ENCODE assay signal across 9 cellular contexts in genomic region chr12:54215990-54216579, GRCh38. TPM values are rescaled to one million over a fixed set of nuclear protein-coding genes. Genes with fewer than 3 reads are reported as not detected.
DNase-seq lines count a peak whose midpoint lies in the region; ATAC-seq, FAIRE-seq and TF ChIP-seq lines count a peak whose summit lies in the region.
"Had no signal": no experiment of that assay in that cellular context is flagged by ENCODE, and none has a peak within 500 bp of the region (broad histone marks: within the 10 kb centered on the region; RNA-seq: fewer than 3 reads in every experiment).

No MANE protein-coding gene starts in this region.

- H3K4me2 ChIP-seq in GM12878 (ENCODE audit: control insufficient read depth, insufficient read depth) (peak overlapping the region; percentile 98), skeletal muscle satellite cell (ENCODE audit: low read length) (peak overlapping the region; percentile 11)

- no peaks in the 10 kb centered on the region for H3K79me2 ChIP-seq in GM12878 (ENCODE audit: control insufficient read depth, insufficient read depth, low read length)

- H3K27ac ChIP-seq in Panc1 (ENCODE audit: low read length): peak overlapping the region; percentile 60
- peak overlapping the region; percentile 13; the same call in 1 of the 2 replicates for H3K27ac ChIP-seq in GM12878 (ENCODE audit: control insufficient read depth, insufficient read depth)
- H3K27ac ChIP-seq: SJSA1 had no signal

- H3K4me1 ChIP-seq in Panc1 (ENCODE audit: control insufficient read depth, insufficient read depth, low read length) (peaks cover 12% of the 10 kb centered on the region), GM12878 (ENCODE audit: control insufficient read depth, insufficient read depth, low read length) (peaks cover 33% of the 10 kb centered on the region), skeletal muscle satellite cell (ENCODE audit: control insufficient read depth, insufficient read depth, low read length) (peaks cover 24% of the 10 kb centered on the region)

- CTCF ChIA-PET in Panc1 (lab: Charles Lee) (interaction anchor here (0.7 to 1.0 kb wide), 8 partner anchors 8 to 708 kb away, joined by 3 to 7 read pairs (median 4); partner anchors contain the start of genes COPZ1, HOXC10 and HOXC4), GM12878 (lab: Yijun Ruan, JAX) (interaction anchor here (0.6 to 5.1 kb wide), 55 partner anchors 8 to 470 kb away, joined by 3 to 63 read pairs (median 5); partner anchors contain the start of genes CBX5, COPZ1, HNRNPA1 and HOXC10)

- TF ChIP-seq CTCF in GM12875 (IDR thresholded peaks at IDR 0.05; ENCODE audit: borderline replicate concordance, insufficient read depth, low read depth, low read length): no peak
- TF ChIP-seq CTCF in Panc1 (IDR thresholded peaks at IDR 0.05): no peak
- no peak for TF ChIP-seq CTCF in GM12878 (IDR thresholded peaks at IDR 0.05 in 2 of 3, conservative IDR thresholded peaks at IDR 0.05 in 1 of 3; ENCODE audit: control insufficient read depth in 2 of 3, extremely low read depth in 1 of 3, insufficient read depth in 1 of 3, low read depth in 3 of 3, low read length in 3 of 3)

- POLR2A ChIA-PET in Panc1 (lab: Charles Lee): interaction anchor here (0.6 kb wide), 1 partner anchor 44 kb away, joined by 3 read pairs; no protein-coding TSS in a partner anchor
- POLR2A ChIA-PET in GM12878 (lab: Charles Lee): interaction anchor here (1.2 to 1.6 kb wide), 3 partner anchors 64 to 164 kb away, joined by 3 to 6 read pairs (median 5); partner anchors contain the start of genes CBX5, COPZ1 and HNRNPA1

- H3K9ac ChIP-seq in GM12878 (ENCODE audit: control insufficient read depth, insufficient read depth, low read length): peak overlapping the region; percentile 32; the same call in 1 of the 2 replicates
- no peak overlapping the region for H3K9ac ChIP-seq in skeletal muscle satellite cell (ENCODE audit: low read depth, low read length)

- H3K27me3 ChIP-seq in Panc1 (ENCODE audit: control insufficient read depth, insufficient read depth, low read length) (no peaks in the 10 kb centered on the region), GM12878 (replicated peaks in 1 of 2; ENCODE audit: control insufficient read depth in 2 of 2, insufficient read depth in 2 of 2, low read length in 1 of 2) (peaks cover 0 to 1% of the 10 kb centered on the region in 2 experiments; a peak in 1 of 4 replicates), skeletal muscle satellite cell (ENCODE audit: control insufficient read depth, insufficient read depth, low read length) (no peaks in the 10 kb centered on the region)
- H3K27me3 ChIP-seq: SJSA1 had no signal

- in situ Hi-C loops in Panc1 (cut with HindIII; ENCODE audit: low pct_unique_long_range_greater_than_20kb, low sequenced_read_pairs) (no loop called here), GM12878 (cut with MboI) (loop anchor here (5.0 kb wide), 1 partner anchor 146 kb away; the partner anchor contains the start of gene GPR84)

- no peak for TF ChIP-seq RAD21 in GM12878 (IDR thresholded peaks at IDR 0.05; ENCODE audit: insufficient read depth, low read depth, low read length)

- DNase-seq in Panc1 (ENCODE audit: low read depth, low spot score) (no peak), GM12878 (ENCODE audit: low read depth, low spot score) (no peak), T1000 (lab: John Stamatoyannopoulos, UW) (no peak), cerebellum (ENCODE audit: low spot score) (no peak), NCI-H226 (no peak), COR-L47 (lab: John Stamatoyannopoulos, UW) (no peak)

- H3K36me3 ChIP-seq in Panc1 (ENCODE audit: control insufficient read depth, insufficient read depth, low read length) (no peaks in the 10 kb centered on the region), GM12878 (ENCODE audit: control insufficient read depth in 2 of 2, insufficient read depth in 2 of 2, low read length in 1 of 2) (no peaks in the 10 kb centered on the region), skeletal muscle satellite cell (ENCODE audit: insufficient read depth, low read length) (no peaks in the 10 kb centered on the region)
- H3K36me3 ChIP-seq: SJSA1 had no signal

- no peak for FAIRE-seq in GM12878 (lab: Jason Lieb, UNC)

- peak overlapping the region; percentile 7 for H3K4me3 ChIP-seq in GM12875 (ENCODE audit: low read depth, low read length)
- H3K4me3 ChIP-seq in Panc1 (ENCODE audit: low read depth in 2 of 2, low read length in 2 of 2): peak overlapping the region; percentile 33 to 49
- peak overlapping the region; percentile 71 for H3K4me3 ChIP-seq in GM12878
- no peak overlapping the region for H3K4me3 ChIP-seq in skeletal muscle satellite cell (ENCODE audit: low read length)

- SMC1A ChIA-PET in GM12878 (lab: Charles Lee; ENCODE audit: uncharacterized antibody, unreplicated experiment): interaction anchor here (0.5 to 2.4 kb wide), 29 partner anchors 8 to 463 kb away, joined by 3 to 10 read pairs (median 4); partner anchors contain the start of genes COPZ1, HOXC10 and HOXC5

- no peak for TF ChIP-seq POLR2A in GM12878 (IDR thresholded peaks at IDR 0.05; ENCODE audit: low read depth, low read length)

- RAD21 ChIA-PET in GM12878 (lab: Charles Lee; ENCODE audit: unreplicated experiment): interaction anchor here (0.7 to 2.4 kb wide), 23 partner anchors 9 to 417 kb away, joined by 3 to 13 read pairs (median 3); partner anchors contain the start of genes CBX5, COPZ1, HOXC10 and HOXC4

- no peaks in the 10 kb centered on the region for H4K20me1 ChIP-seq in GM12878 (ENCODE audit: control insufficient read depth, insufficient read depth)

- no peaks in the 10 kb centered on the region for H3K9me3 ChIP-seq in Panc1 (ENCODE audit: control insufficient read depth, insufficient read depth, low read depth, low read length)
- H3K9me3 ChIP-seq in GM12878 (replicated peaks; ENCODE audit: control insufficient read depth, insufficient read depth, low read length): no peaks in the 10 kb centered on the region
- H3K9me3 ChIP-seq in skeletal muscle satellite cell (replicated peaks; ENCODE audit: low read length): no peaks in the 10 kb centered on the region
- H3K9me3 ChIP-seq: SJSA1 had no signal

- peak overlapping the region; percentile 78 for H2AFZ ChIP-seq in GM12878 (ENCODE audit: control insufficient read depth, low read depth, low read length)

- BruUV-seq in Panc1 (replicated peaks; lab: Mats Ljungman, UMichigan): no TSS peak
- BruUV-seq in GM12878 (replicated peaks; lab: Mats Ljungman, UMichigan): no TSS peak

- WGBS in GM12878 (ENCODE audit: insufficient coverage, insufficient replicate concordance, low lambda C conversion rate, missing lambda C conversion rate): 4% methylated on average over 22 of the region's 25 CpGs

- TF ChIP-seq EP300 in GM12878 (IDR thresholded peaks at IDR 0.05; ENCODE audit: borderline replicate concordance in 1 of 2, control insufficient read depth in 1 of 2, low read depth in 2 of 2, low read length in 2 of 2): no peak

- intact Hi-C loops in Panc1 (cut with micrococcal nuclease; ENCODE audit: unreplicated experiment) (loop anchor here (5.0 kb wide), 1 partner anchor 514 kb away; no protein-coding TSS in a partner anchor), GM12878 (cut with micrococcal nuclease; ENCODE audit: unreplicated experiment) (loop anchor here (10.0 kb wide), 1 partner anchor 511 kb away; no protein-coding TSS in a partner anchor)

- ATAC-seq in Panc1: peak; percentile 4; the same call in 1 of the 2 replicates
- ATAC-seq in GM12878: peak; percentile 11

TF ChIP-seq in GM12878, 131 proteins besides CTCF, POLR2A, EP300 and RAD21 (continues in another document):
- TF ChIP-seq NKRF (conservative IDR thresholded peaks at IDR 0.05): 0 out of 2 replicates have a peak, but pooled peaks have one; percentile 45
- TF ChIP-seq IKZF2 (IDR thresholded peaks at IDR 0.05): peak in 1 of 2 experiments; percentile 10; a peak in 1 of 4 replicates
- 0 out of 2 replicates have a peak, but pooled peaks have one; percentile 46 for TF ChIP-seq TCF3 (IDR thresholded peaks at IDR 0.05; ENCODE audit: borderline replicate concordance, insufficient read depth, low read depth, low read length)
- peak in 1 of 2 experiments; percentile 21; a peak in 1 of 4 replicates for TF ChIP-seq BHLHE40 (IDR thresholded peaks at IDR 0.05; ENCODE audit: borderline replicate concordance in 1 of 2, low read depth in 2 of 2, low read length in 1 of 2)
- TF ChIP-seq HDAC2 (IDR thresholded peaks at IDR 0.05): peak; percentile 79; the same call in 1 of the 2 replicates

RNA-seq across cellular contexts. Expression of gene SMUG1, which starts 27.3 kb away (rescaled TPM):
- total RNA-seq in Panc1 (2021; ENCODE audit: unreplicated experiment) (43.3 TPM), GM12878 (2014; rRNA removed) (38.7 and 47.3 TPM in 2 replicates), GM12878 (2014; rRNA removed; fragmentation: Illumina TruSeq; extraction: Trizol) (26.0 and 28.0 TPM in 2 replicates), GM12878 (2021) (27.4 and 28.2 TPM in 2 replicates), cerebellum (26.0 TPM)
- polyA plus RNA-seq in Panc1 (2012; ENCODE audit: insufficient read length): 42.9 TPM
- total RNA-seq in GM12878 (2013; cell fraction: nucleolus; rRNA removed): 66.8 and 75.9 TPM in 2 replicates
- polyA plus RNA-seq in GM12878 (2011; ENCODE audit: low read depth): 31.3 TPM
- polyA plus RNA-seq in GM12878 (2011; rRNA removed) (30.0 and 32.4 TPM in 2 replicates), GM12878 (2014; fragmentation: Illumina TruSeq; extraction: Trizol) (13.8 and 24.6 TPM in 2 replicates), GM12878 (2014; fragmentation: Nextera tagmentation; extraction: Ambion mirVana) (10 to 100 TPM; 67.5 to 72.4 TPM), GM12878 (2014; rRNA removed) (55.4 and 59.8 TPM in 2 replicates), GM12878 (2016; fragmentation: Nextera tagmentation; extraction: Ambion mirVana) (10 to 100 TPM; 37.9 to 38.3 TPM)
- polyA plus RNA-seq in GM12878 (2011; cell fraction: cytosol; rRNA removed): 40.8 and 46.0 TPM in 2 replicates
- polyA plus RNA-seq in GM12878 (2011; cell fraction: nucleus; rRNA removed): 33.9 and 44.5 TPM in 2 replicates
- 29.1 and 30.7 TPM in 2 replicates for polyA plus RNA-seq in GM12878 (2012)
- 19.5 and 36.0 TPM in 2 replicates for polyA minus RNA-seq in GM12878 (2011; rRNA and poly(A)+ RNA removed)
- 5.5 and 10.4 TPM in 2 replicates for polyA minus RNA-seq in GM12878 (2011; cell fraction: cytosol; rRNA and poly(A)+ RNA removed)
- polyA minus RNA-seq in GM12878 (2011; cell fraction: nucleus; rRNA and poly(A)+ RNA removed): 21.0 and 31.2 TPM in 2 replicates
- total RNA-seq in skeletal muscle satellite cell (2012; rRNA removed): 27.7 and 30.2 TPM in 2 replicates
